In the genomic region with DNA sequence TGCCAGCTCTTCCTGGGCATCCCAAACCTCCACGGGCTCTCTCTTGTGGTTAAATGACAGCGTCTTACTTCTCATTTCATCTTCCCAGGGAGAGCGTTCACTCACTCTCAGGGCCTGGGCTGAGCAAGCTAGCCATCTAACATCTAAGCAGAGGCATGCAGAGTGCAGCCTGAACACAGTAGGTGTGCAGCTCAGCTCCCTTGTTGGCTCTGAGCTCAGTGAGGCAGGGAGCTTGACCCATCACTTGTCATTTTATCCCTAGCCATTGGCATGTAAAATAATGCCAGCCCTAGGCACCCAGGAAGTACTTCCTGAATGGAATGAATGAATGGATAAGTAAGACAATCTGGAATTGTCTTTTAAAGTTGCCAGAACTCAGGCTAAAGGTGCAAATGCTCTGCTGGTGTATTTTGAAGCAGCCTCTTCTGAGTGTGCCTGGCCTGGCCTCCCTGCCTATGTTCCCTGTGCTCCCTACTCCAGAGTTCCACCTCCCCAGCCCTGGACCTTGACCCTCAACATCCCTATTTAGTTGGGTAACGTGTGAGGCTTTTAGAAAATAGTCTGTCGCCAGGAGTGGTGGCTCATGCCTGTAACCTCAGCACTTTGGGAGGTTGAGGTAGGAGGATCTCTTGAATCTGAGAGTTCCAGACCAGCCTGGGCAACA, we compare ENCODE assay signal across 1 cellular context.
TF ChIP-seq lines count a peak whose summit lies in the region.

No MANE protein-coding gene starts in this region.

TF ChIP-seq in K562, 482 proteins besides CTCF, POLR2A, EP300 and RAD21:
- TF ChIP-seq GABPB1 (CRISPR knock-in tag; IDR thresholded peaks at IDR 0.05) (no peak), KDM4B (IDR thresholded peaks at IDR 0.05; ENCODE audit: borderline replicate concordance in 2 of 2, low read depth in 1 of 2) (no peak), ZBED1 (IDR thresholded peaks at IDR 0.05) (no peak), RFX7 (CRISPR knock-in tag; IDR thresholded peaks at IDR 0.05) (no peak), ELK1 (CRISPR knock-in tag; IDR thresholded peaks at IDR 0.05) (no peak)
- TF ChIP-seq, protein P1, sequence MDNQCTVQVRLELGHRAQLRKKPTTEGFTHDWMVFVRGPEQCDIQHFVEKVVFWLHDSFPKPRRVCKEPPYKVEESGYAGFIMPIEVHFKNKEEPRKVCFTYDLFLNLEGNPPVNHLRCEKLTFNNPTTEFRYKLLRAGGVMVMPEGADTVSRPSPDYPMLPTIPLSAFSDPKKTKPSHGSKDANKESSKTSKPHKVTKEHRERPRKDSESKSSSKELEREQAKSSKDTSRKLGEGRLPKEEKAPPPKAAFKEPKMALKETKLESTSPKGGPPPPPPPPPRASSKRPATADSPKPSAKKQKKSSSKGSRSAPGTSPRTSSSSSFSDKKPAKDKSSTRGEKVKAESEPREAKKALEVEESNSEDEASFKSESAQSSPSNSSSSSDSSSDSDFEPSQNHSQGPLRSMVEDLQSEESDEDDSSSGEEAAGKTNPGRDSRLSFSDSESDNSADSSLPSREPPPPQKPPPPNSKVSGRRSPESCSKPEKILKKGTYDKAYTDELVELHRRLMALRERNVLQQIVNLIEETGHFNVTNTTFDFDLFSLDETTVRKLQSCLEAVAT (IDR thresholded peaks at IDR 0.05) = no peak
